Comparison of ENCODE assay signal across 10 cellular contexts in the genomic region with DNA sequence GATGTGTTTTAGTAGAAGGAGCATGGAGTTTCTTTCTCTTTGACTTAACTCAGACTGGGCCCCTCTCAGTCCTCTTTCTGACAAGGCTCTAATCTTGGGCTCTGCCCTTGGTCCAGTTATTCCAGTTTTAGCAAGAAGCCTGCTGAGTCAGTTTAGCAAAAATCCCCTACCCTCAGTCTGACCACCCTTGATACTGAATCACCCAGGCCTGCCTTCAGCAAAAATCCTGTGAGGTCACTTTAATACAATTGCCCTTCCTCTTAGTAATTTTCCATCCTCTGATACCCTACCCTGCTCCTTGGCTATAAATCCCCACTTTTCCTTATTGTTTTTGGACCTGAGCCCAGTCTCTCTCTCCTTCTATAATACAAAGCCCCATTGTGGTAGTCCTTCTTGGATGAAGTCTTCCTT.
A peak's percentile ranks its signal among the peaks of the same experiment; 100 is the strongest.
DNase-seq lines count a peak whose midpoint lies in the region; TF ChIP-seq lines count a peak whose summit lies in the region.
"Had no signal": no experiment of that assay in that cellular context is flagged by ENCODE, and none has a peak within 500 bp of the region (broad histone marks: within the 10 kb centered on the region; RNA-seq: fewer than 3 reads in every experiment).

No MANE protein-coding gene starts in this region.

- no peak overlapping the region for H3K27ac Mint-ChIP-seq in endothelial cell (ENCODE audit: unreplicated experiment)
- H3K27ac Mint-ChIP-seq: CD8-positive, alpha-beta memory T cell had no signal

- POLR2A ChIA-PET in HEK293T (lab: Yijun Ruan, JAX), result no interaction called here

- CTCF ChIA-PET in HEK293T (lab: Yijun Ruan, JAX), result no interaction called here

- H3K36me3 Mint-ChIP-seq in endothelial cell (ENCODE audit: low read depth, unreplicated experiment), result no peaks in the 10 kb centered on the region

- H3K4me1 Mint-ChIP-seq in endothelial cell (ENCODE audit: unreplicated experiment), result peaks cover 5% of the 10 kb centered on the region

- peak; percentile 97 for DNase-seq in A172 (ENCODE audit: low spot score)
- peak; percentile 36 for DNase-seq in HEK293T (ENCODE audit: extremely low spot score)
- peak; percentile 71 for DNase-seq in amniotic stem cell (lab: John Stamatoyannopoulos, UW)
- peak; percentile 93 for DNase-seq in iris pigment epithelial cell (ENCODE audit: low read depth)
- no peak for DNase-seq in KG1 (lab: John Stamatoyannopoulos, UW)
- no peak for DNase-seq in NK-92 treated with Interleukin-12 subunit alpha and Interleukin-12 subunit beta, amount 100 ng/mL, for 24 hours (lab: John Stamatoyannopoulos, UW)
- DNase-seq in AML-193 (lab: John Stamatoyannopoulos, UW), result no peak
- DNase-seq in endothelial cell (ENCODE audit: low spot score), result no peak
- DNase-seq: CD8-positive, alpha-beta memory T cell; NCI-H526 treated with DMSO at 0.1 percent for 48 hours had no signal

- no peak for TF ChIP-seq CTCF in endothelial cell (IDR thresholded peaks at IDR 0.05; ENCODE audit: unreplicated experiment)

- H3K4me3 Mint-ChIP-seq in endothelial cell (ENCODE audit: unreplicated experiment), result no peak overlapping the region
- H3K4me3 Mint-ChIP-seq: CD8-positive, alpha-beta memory T cell had no signal

- H3K27me3 Mint-ChIP-seq in endothelial cell (ENCODE audit: unreplicated experiment), result peaks cover 1% of the 10 kb centered on the region
- H3K27me3 Mint-ChIP-seq: CD8-positive, alpha-beta memory T cell had no signal

- no peaks in the 10 kb centered on the region for H3K9me3 Mint-ChIP-seq in endothelial cell (ENCODE audit: unreplicated experiment)

TF ChIP-seq in HEK293T, 16 proteins besides CTCF, POLR2A, EP300 and RAD21:
- TF ChIP-seq CTBP1 (IDR thresholded peaks at IDR 0.05; ENCODE audit: borderline replicate concordance) (peak; percentile 74; the same call in 1 of the 2 replicates), FOXM1 (IDR thresholded peaks at IDR 0.05; ENCODE audit: borderline replicate concordance) (no peak), ELF4 (IDR thresholded peaks at IDR 0.05) (no peak)
- TF ChIP-seq, protein P1, sequence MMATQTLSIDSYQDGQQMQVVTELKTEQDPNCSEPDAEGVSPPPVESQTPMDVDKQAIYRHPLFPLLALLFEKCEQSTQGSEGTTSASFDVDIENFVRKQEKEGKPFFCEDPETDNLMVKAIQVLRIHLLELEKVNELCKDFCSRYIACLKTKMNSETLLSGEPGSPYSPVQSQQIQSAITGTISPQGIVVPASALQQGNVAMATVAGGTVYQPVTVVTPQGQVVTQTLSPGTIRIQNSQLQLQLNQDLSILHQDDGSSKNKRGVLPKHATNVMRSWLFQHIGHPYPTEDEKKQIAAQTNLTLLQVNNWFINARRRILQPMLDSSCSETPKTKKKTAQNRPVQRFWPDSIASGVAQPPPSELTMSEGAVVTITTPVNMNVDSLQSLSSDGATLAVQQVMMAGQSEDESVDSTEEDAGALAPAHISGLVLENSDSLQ (IDR thresholded peaks at IDR 0.05), result peak; percentile 60; the same call in 1 of the 2 replicates
TF ChIP-seq in HEK293T: peak in this region for 2.

Comparison
In these comparisons a context has a peak if more than half of its experiments do, and no peak if none do; other contexts are left out.
1. DNase-seq: peak in A172 (single experiment), HEK293T (single experiment), amniotic stem cell (single experiment) and iris pigment epithelial cell (single experiment); none in KG1 (single experiment), NK-92 treated with Interleukin-12 subunit alpha and Interleukin-12 subunit beta, amount 100 ng/mL, for 24 hours (single experiment), AML-193 (0 of 2) and endothelial cell (single experiment).